ENCODE assay signal across 16 cellular contexts in genomic region chr2:42021490-42021889, GRCh38. TPM values are rescaled to one million over a fixed set of nuclear protein-coding genes. Genes with fewer than 3 reads are reported as not detected.
A peak's percentile ranks its signal among the peaks of the same experiment; 100 is the strongest.
DNase-seq lines count a peak whose midpoint lies in the region; TF ChIP-seq lines count a peak whose summit lies in the region.
"Had no signal": no experiment of that assay in that cellular context is flagged by ENCODE, and none has a peak within 500 bp of the region (broad histone marks: within the 10 kb centered on the region; RNA-seq: fewer than 3 reads in every experiment).

No MANE protein-coding gene starts in this region.

- no peak overlapping the region for H3K27ac ChIP-seq in mesenchymal stem cell (ENCODE audit: low read length, poor library complexity, severe bottlenecking)
- H3K27ac ChIP-seq in ascending aorta: no peak overlapping the region
- H3K27ac ChIP-seq: coronary artery, RWPE1 had no signal

- peak overlapping the region; percentile 58 for H2BK15ac ChIP-seq in mesenchymal stem cell (ENCODE audit: low read depth, poor library complexity, severe bottlenecking)

- H3K4me1 ChIP-seq in mesenchymal stem cell (ENCODE audit: control insufficient read depth, insufficient read depth, low read depth, low read length): peaks cover 13% of the 10 kb centered on the region
- peaks cover 0 to 7% of the 10 kb centered on the region in 2 donors for H3K4me1 ChIP-seq in ascending aorta

- H2BK5ac ChIP-seq in mesenchymal stem cell (ENCODE audit: low read depth, low read length, poor library complexity, severe bottlenecking): no peak overlapping the region

- no peak overlapping the region for H2AFZ ChIP-seq in mesenchymal stem cell (ENCODE audit: low read depth, low read length)

- H3K14ac ChIP-seq in mesenchymal stem cell (ENCODE audit: low read length in 2 of 2): no peak overlapping the region

- H2BK120ac ChIP-seq in mesenchymal stem cell (ENCODE audit: low read depth, low read length): no peak overlapping the region

- H3K36me3 ChIP-seq in mesenchymal stem cell (ENCODE audit: control insufficient read depth in 1 of 2, insufficient read depth in 2 of 2, low read depth in 1 of 2, low read length in 2 of 2) (no peaks in the 10 kb centered on the region), ascending aorta (no peaks in the 10 kb centered on the region)

- DNase-seq in HCEC 1CT: peak; percentile 70
- DNase-seq in choroid plexus epithelial cell (ENCODE audit: low read depth): peak; percentile 91
- DNase-seq in mesenchymal stem cell: peak; percentile 71
- DNase-seq in smooth muscle cell of the brain vasculature (ENCODE audit: low read depth, low spot score): peak; percentile 40
- no peak for DNase-seq in NCI-H146 (lab: John Stamatoyannopoulos, UW)
- no peak for DNase-seq in AML-193 (lab: John Stamatoyannopoulos, UW)
- DNase-seq in ascending aorta (ENCODE audit: low spot score in 2 of 2): no peak
- DNase-seq in HT-29 (ENCODE audit: low spot score): no peak
- DNase-seq: activated naive CD4-positive, alpha-beta T cell treated with anti-CD3 and anti-CD28 coated beads, Interleukin-2, amount 50 U/mL, for 16 hours; Calu3; NCI-H1105 treated with DMSO at 0.1 percent for 48 hours; NCI-H510A treated with DMSO at 0.1 percent for 48 hours; posterior cingulate gyrus; stimulated activated naive CD8-positive, alpha-beta T cell treated with anti-CD3 and anti-CD28 coated beads, Interleukin-15, Interleukin-2, amounts not matched to agents 100 U/mL and 50 U/mL, for 24 hours had no signal

- no peaks in the 10 kb centered on the region for H3K79me1 ChIP-seq in mesenchymal stem cell (replicated peaks; ENCODE audit: low read length, poor library complexity, severe bottlenecking)

- 31% methylated on average over 3 of the region's 3 CpGs for WGBS in mesenchymal stem cell

- no peaks in the 10 kb centered on the region for H3K9me3 ChIP-seq in mesenchymal stem cell (ENCODE audit: control insufficient read depth, low read length)
- H3K9me3 ChIP-seq in ascending aorta: no peaks in the 10 kb centered on the region

- no peak for TF ChIP-seq CTCF in choroid plexus epithelial cell (conservative IDR thresholded peaks at IDR 0.05; ENCODE audit: low read depth, low read length)
- TF ChIP-seq CTCF in ascending aorta (IDR thresholded peaks at IDR 0.05): no peak

- no peak overlapping the region for H3K4ac ChIP-seq in mesenchymal stem cell (ENCODE audit: low read depth in 1 of 2, low read length in 2 of 2)

- peak overlapping the region in 1 of 2 experiments; percentile 82 for H2BK12ac ChIP-seq in mesenchymal stem cell (ENCODE audit: low read length in 2 of 2)

- H3K4me3 ChIP-seq in choroid plexus epithelial cell (ENCODE audit: low read depth, low read length) (no peak overlapping the region), mesenchymal stem cell (ENCODE audit: insufficient read depth in 1 of 2, low read depth in 1 of 2, low read length in 2 of 2) (peak overlapping the region in 1 of 2 experiments; percentile 35), ascending aorta (no peak overlapping the region)
- H3K4me3 ChIP-seq: coronary artery had no signal

- H4K91ac ChIP-seq in mesenchymal stem cell (ENCODE audit: low read length): peak overlapping the region; percentile 92

- H3K18ac ChIP-seq in mesenchymal stem cell (ENCODE audit: low read depth in 1 of 2, low read length in 2 of 2): peak overlapping the region; percentile 71 to 89

- peak overlapping the region; percentile 93 for H4K8ac ChIP-seq in mesenchymal stem cell (ENCODE audit: low read length)

- intact Hi-C loops in ascending aorta (cut with DNase I): no loop called here

- H3K27me3 ChIP-seq in mesenchymal stem cell (ENCODE audit: control insufficient read depth in 1 of 2, insufficient read depth in 1 of 2, low read length in 2 of 2) (peaks cover 0 to 8% of the 10 kb centered on the region in 2 experiments), ascending aorta (no peaks in the 10 kb centered on the region)

- peak overlapping the region; percentile 50 for H3K9ac ChIP-seq in mesenchymal stem cell (ENCODE audit: low read length)

- no peak overlapping the region for H3K4me2 ChIP-seq in mesenchymal stem cell (ENCODE audit: low read length, poor library complexity, severe bottlenecking)

- H2AK5ac ChIP-seq in mesenchymal stem cell (ENCODE audit: low read length, severe bottlenecking): peak overlapping the region; percentile 52

- H3K23ac ChIP-seq in mesenchymal stem cell (ENCODE audit: low read length in 2 of 2): no peak overlapping the region

RNA-seq across cellular contexts. Expression of gene PKDCC, which starts 26.3 kb away (rescaled TPM):
- 35.7 TPM for polyA plus RNA-seq in mesenchymal stem cell (2013, experiment 1 of 2)
- 35.3 TPM for polyA plus RNA-seq in mesenchymal stem cell (2013, experiment 2 of 2)
- total RNA-seq in ascending aorta: 210 TPM
- total RNA-seq in HT-29 (2014; rRNA removed; shearing (Covaris generic)): 76.0 and 83.9 TPM in 2 replicates

Comparison
In these comparisons a context has a peak if more than half of its experiments do, and no peak if none do; other contexts are left out.
1. DNase-seq: peak in HCEC 1CT (single experiment), choroid plexus epithelial cell (single experiment), mesenchymal stem cell (single experiment) and smooth muscle cell of the brain vasculature (single experiment); none in NCI-H146 (single experiment), AML-193 (0 of 2), ascending aorta (0 of 2) and HT-29 (single experiment).